11 cellular contexts compared by ENCODE assay signal in genomic region chr2:216004408-216005283, GRCh38. TPM values are rescaled to one million over a fixed set of nuclear protein-coding genes. Genes with fewer than 3 reads are reported as not detected.
A peak's percentile ranks its signal among the peaks of the same experiment; 100 is the strongest.
DNase-seq lines count a peak whose midpoint lies in the region; ATAC-seq and TF ChIP-seq lines count a peak whose summit lies in the region.
"Had no signal": no experiment of that assay in that cellular context is flagged by ENCODE, and none has a peak within 500 bp of the region (broad histone marks: within the 10 kb centered on the region; RNA-seq: fewer than 3 reads in every experiment).

No MANE protein-coding gene starts in this region.

- H3K36me3 Mint-ChIP-seq in activated T-helper 2 cell treated with anti-CD3 and anti-CD28 coated beads, Interferon-gamma antibody, Interleukin-2, Interleukin-4, amounts not matched to agents 10 μg/mL and 5 μg/mL and 100 μg/mL, durations not matched to agents 14 hours and 24 hours and 36 hours (ENCODE audit: low read depth) = peaks cover 8% of the 10 kb centered on the region

- peak overlapping the region; percentile 78 for H3K27ac Mint-ChIP-seq in activated T-helper 2 cell treated with anti-CD3 and anti-CD28 coated beads, Interferon-gamma antibody, Interleukin-2, Interleukin-4, amounts not matched to agents 10 μg/mL and 5 μg/mL and 100 μg/mL, durations not matched to agents 14 hours and 24 hours and 36 hours

- peaks cover 44% of the 10 kb centered on the region for H3K4me1 Mint-ChIP-seq in activated T-helper 2 cell treated with anti-CD3 and anti-CD28 coated beads, Interferon-gamma antibody, Interleukin-2, Interleukin-4, amounts not matched to agents 10 μg/mL and 5 μg/mL and 100 μg/mL, durations not matched to agents 14 hours and 24 hours and 36 hours (ENCODE audit: low read depth)

- in situ Hi-C loops in ACHN (cut with HindIII; ENCODE audit: low pct_ligation_motif_present, low pct_unique_long_range_greater_than_20kb, low sequenced_read_pairs) = no loop called here

- peak; percentile 35 for ATAC-seq in GM19372 (IDR thresholded peaks at IDR 0.05; ENCODE audit: low read depth, unreplicated experiment)
- ATAC-seq in HG03159 (IDR thresholded peaks at IDR 0.05; ENCODE audit: unreplicated experiment) = peak; percentile 39

- intact Hi-C loops in activated T-helper 2 cell treated with anti-CD3 and anti-CD28 coated beads, Interferon-gamma antibody, Interleukin-2, Interleukin-4, amounts not matched to agents 10 μg/mL and 5 μg/mL and 100 μg/mL, durations not matched to agents 14 hours and 24 hours and 36 hours (cut with micrococcal nuclease) = loop anchor here (5.0 kb wide), 1 partner anchor 37 kb away; no protein-coding TSS in a partner anchor
- intact Hi-C loops in uterus (cut with DNase I; ENCODE audit: low total_unique reads) = no loop called here

- no peaks in the 10 kb centered on the region for H3K9me3 Mint-ChIP-seq in activated T-helper 2 cell treated with anti-CD3 and anti-CD28 coated beads, Interferon-gamma antibody, Interleukin-2, Interleukin-4, amounts not matched to agents 10 μg/mL and 5 μg/mL and 100 μg/mL, durations not matched to agents 14 hours and 24 hours and 36 hours

- H3K4me3 ChIP-seq in GM06990 (replicated peaks; ENCODE audit: low read depth, low read length) = peak overlapping the region; percentile 33
- H3K4me3 ChIP-seq in uterus = no peak overlapping the region

- no peak for TF ChIP-seq CTCF in GM06990 (IDR thresholded peaks at IDR 0.05; ENCODE audit: insufficient read depth, low read length, poor library complexity, severe bottlenecking)
- no peak for TF ChIP-seq CTCF in uterus (IDR thresholded peaks at IDR 0.05)

- H3K36me3 ChIP-seq in GM06990 (ENCODE audit: control insufficient read depth, insufficient read depth, low read length) = no peaks in the 10 kb centered on the region; the same call in 1 of the 2 replicates
- H3K36me3 ChIP-seq in uterus = no peaks in the 10 kb centered on the region

- no peaks in the 10 kb centered on the region for H3K27me3 Mint-ChIP-seq in activated T-helper 2 cell treated with anti-CD3 and anti-CD28 coated beads, Interferon-gamma antibody, Interleukin-2, Interleukin-4, amounts not matched to agents 10 μg/mL and 5 μg/mL and 100 μg/mL, durations not matched to agents 14 hours and 24 hours and 36 hours (ENCODE audit: low read depth)

- no peak for TF ChIP-seq POLR2A in uterus (IDR thresholded peaks at IDR 0.05)

- H3K27me3 ChIP-seq in GM06990 (replicated peaks; ENCODE audit: control insufficient read depth, insufficient read depth, low read length) (no peaks in the 10 kb centered on the region), uterus (no peaks in the 10 kb centered on the region)

- DNase-seq in GM06990 (ENCODE audit: extremely low read depth, insufficient read length) (peak; percentile 54), hepatic stellate cell (ENCODE audit: low spot score) (no peak), uterus (no peak), ACHN (no peak), DMS153 (lab: John Stamatoyannopoulos, UW) (no peak)
- no peak for DNase-seq in activated T-helper 2 cell treated with anti-CD3 and anti-CD28 coated beads, Interferon-gamma antibody, Interleukin-2, Interleukin-4, amounts not matched to agents 10 μg/mL and 5 μg/mL and 100 μg/mL, durations not matched to agents 14 hours and 24 hours and 36 hours (ENCODE audit: low spot score)
- DNase-seq: activated CD4-positive, CD25-positive, alpha-beta regulatory T cell treated with anti-CD3 and anti-CD28 coated beads, Interleukin-2, amount 50 U/mL, for 72 hours; DMS53; NK-92 treated with Interleukin-12 subunit alpha and Interleukin-12 subunit beta, amount 100 ng/mL, for 24 hours had no signal

- no peak overlapping the region for H3K27ac ChIP-seq in uterus

- no peaks in the 10 kb centered on the region for H3K4me1 ChIP-seq in uterus

- H3K9me3 ChIP-seq in uterus = no peaks in the 10 kb centered on the region

- peak overlapping the region; percentile 38 for H3K4me3 Mint-ChIP-seq in activated T-helper 2 cell treated with anti-CD3 and anti-CD28 coated beads, Interferon-gamma antibody, Interleukin-2, Interleukin-4, amounts not matched to agents 10 μg/mL and 5 μg/mL and 100 μg/mL, durations not matched to agents 14 hours and 24 hours and 36 hours (ENCODE audit: low read depth)

RNA-seq across cellular contexts. Expression of gene MREG, which starts 8.7 kb away (rescaled TPM):
- total RNA-seq in activated T-helper 2 cell treated with anti-CD3 and anti-CD28 coated beads, Interferon-gamma antibody, Interleukin-2, Interleukin-4, amounts not matched to agents 10 μg/mL and 5 μg/mL and 100 μg/mL, durations not matched to agents 14 hours and 24 hours and 36 hours = 15.3 and 15.7 TPM in 2 replicates
- total RNA-seq in uterus = 1 to 10 TPM in 3 of 4 donors, under 1 TPM in 1; 0.59 to 8.5 (median 3.9) TPM
